ENCODE assay signal across 10 cellular contexts in the genomic region with DNA sequence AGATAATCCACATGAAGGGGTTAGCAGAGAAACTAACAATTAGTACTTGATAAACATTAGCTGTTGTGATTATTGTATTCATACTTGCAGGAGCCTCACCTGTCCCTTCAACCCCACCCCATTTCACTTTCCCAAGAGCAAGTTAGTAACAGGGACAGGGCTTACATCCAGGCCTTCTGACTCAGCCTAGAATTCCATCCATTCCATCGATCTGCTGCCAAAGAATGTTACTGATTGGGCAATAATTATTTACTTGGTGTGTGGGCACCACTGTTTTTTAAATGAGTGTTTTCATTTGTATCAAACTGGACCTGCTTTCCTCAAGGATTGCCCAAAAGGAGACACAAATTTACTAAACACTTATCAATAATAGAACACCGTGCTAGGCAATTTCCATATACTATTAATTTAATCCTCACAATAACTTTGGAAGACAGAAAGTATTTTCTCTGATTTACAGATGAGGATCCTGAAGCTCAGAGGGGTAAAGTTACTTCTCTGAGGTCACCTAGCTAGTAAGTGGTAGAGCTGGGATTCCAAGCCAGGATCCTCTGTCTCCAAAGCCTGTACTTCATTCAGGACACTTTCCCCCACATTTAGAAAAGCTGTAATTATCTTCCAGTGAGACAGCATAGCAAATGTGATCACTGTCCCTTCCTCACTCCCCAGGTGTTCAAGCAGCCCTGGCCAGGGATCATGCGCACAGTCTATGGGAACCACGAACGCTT. TPM values are rescaled to one million over a fixed set of nuclear protein-coding genes. Genes with fewer than 3 reads are reported as not detected.
DNase-seq lines count a peak whose midpoint lies in the region; ATAC-seq, FAIRE-seq and TF ChIP-seq lines count a peak whose summit lies in the region.
"Had no signal": no experiment of that assay in that cellular context is flagged by ENCODE, and none has a peak within 500 bp of the region (broad histone marks: within the 10 kb centered on the region; RNA-seq: fewer than 3 reads in every experiment).

No MANE protein-coding gene starts in this region.

- H3K4me3 ChIP-seq in choroid plexus epithelial cell (ENCODE audit: low read depth, low read length) (no peak overlapping the region), HepG2 (replicated peaks in 1 of 3; ENCODE audit: insufficient read depth in 1 of 3, low read depth in 2 of 3, low read length in 3 of 3) (no peak overlapping the region), uterus (no peak overlapping the region), OCI-LY7 (ENCODE audit: low read depth, low read length, poor library complexity, severe bottlenecking) (no peak overlapping the region)

- whole genome bisulfite sequencing in HepG2 (ENCODE audit: low lambda C conversion rate): 83% methylated on average over 5 of the region's 5 CpGs

- H4K20me1 ChIP-seq in HepG2 (ENCODE audit: insufficient read depth, low read length): no peaks in the 10 kb centered on the region
- H4K20me1 ChIP-seq in OCI-LY7 (ENCODE audit: insufficient read depth, low read length): no peaks in the 10 kb centered on the region

- CTCF ChIA-PET in HepG2 (lab: Yijun Ruan, JAX; ENCODE audit: low intra/inter-chr PET ratio, low total read pairs) (no interaction called here), OCI-LY7 (lab: Charles Lee; ENCODE audit: unreplicated experiment) (no interaction called here)

- in situ Hi-C loops in HepG2 (cut with HindIII; ENCODE audit: extremely low pct_ligation_motif_present, low pct_unique_long_range_greater_than_20kb): no loop called here

- TF ChIP-seq POLR2A in HepG2 (IDR thresholded peaks at IDR 0.05; ENCODE audit: insufficient read depth in 1 of 2, low read depth in 2 of 2, low read length in 2 of 2): no peak
- TF ChIP-seq POLR2A in uterus (IDR thresholded peaks at IDR 0.05): no peak

- BruUV-seq in HepG2 (replicated peaks; lab: Mats Ljungman, UMichigan): no TSS peak
- BruUV-seq in OCI-LY7 (replicated peaks; lab: Mats Ljungman, UMichigan): no TSS peak

- H3K27me3 ChIP-seq in HepG2 (ENCODE audit: control insufficient read depth in 1 of 2, insufficient read depth in 2 of 2, low read length in 2 of 2): no peaks in the 10 kb centered on the region
- no peaks in the 10 kb centered on the region for H3K27me3 ChIP-seq in uterus

- FAIRE-seq in HepG2 (lab: Jason Lieb, UNC): no peak

- H3K4me2 ChIP-seq in HepG2 (ENCODE audit: low read depth, low read length): no peak overlapping the region
- H3K4me2 ChIP-seq in OCI-LY7 (ENCODE audit: low read length): no peak overlapping the region

- no peak overlapping the region for H3K9ac ChIP-seq in HepG2 (ENCODE audit: insufficient read depth, low read depth, low read length)

- POLR2A ChIA-PET in HepG2 (lab: Yijun Ruan, JAX): interaction anchor here (1.3 kb wide), 1 partner anchor 33 kb away, joined by 6 read pairs; a partner anchor contains a TSS
- POLR2A ChIA-PET in OCI-LY7 (lab: Charles Lee): no interaction called here

- peaks cover 6% of the 10 kb centered on the region; the same call in 1 of the 2 replicates for H3K4me1 ChIP-seq in HepG2 (ENCODE audit: insufficient read depth, low read length)
- no peaks in the 10 kb centered on the region for H3K4me1 ChIP-seq in uterus
- H3K4me1 ChIP-seq in OCI-LY7 (ENCODE audit: insufficient read depth, low read length, poor library complexity, severe bottlenecking): peaks cover 15% of the 10 kb centered on the region

- H3K36me3 ChIP-seq in HepG2 (replicated peaks in 1 of 2; ENCODE audit: control insufficient read depth in 1 of 2, insufficient read depth in 2 of 2, low read length in 2 of 2) (peaks cover 16 to 75% of the 10 kb centered on the region in 2 experiments), uterus (no peaks in the 10 kb centered on the region), OCI-LY7 (ENCODE audit: insufficient read depth, low read length) (peaks cover 17% of the 10 kb centered on the region; the same call in 1 of the 2 replicates)

- no peak overlapping the region for H2AFZ ChIP-seq in HepG2 (ENCODE audit: low read length)
- H2AFZ ChIP-seq in OCI-LY7 (ENCODE audit: low read length): no peak overlapping the region

- H3K9me3 ChIP-seq in HepG2 (ENCODE audit: low read length): no peaks in the 10 kb centered on the region; the same call in 1 of the 2 replicates
- no peaks in the 10 kb centered on the region for H3K9me3 ChIP-seq in uterus
- no peaks in the 10 kb centered on the region for H3K9me3 ChIP-seq in OCI-LY7 (ENCODE audit: low read length)

- ATAC-seq in HepG2 (peak; percentile 43; the same call in 2 of the 3 replicates), GM21529 (IDR thresholded peaks at IDR 0.05; ENCODE audit: unreplicated experiment) (no peak), HG02970 (IDR thresholded peaks at IDR 0.05; ENCODE audit: low FRiP score, unreplicated experiment) (no peak)
- ATAC-seq: stimulated activated memory B cell treated with anti-CD40 and anti-IgM and Interleukin-4, amounts not matched to agents 10 μg/mL and 1 μg/mL and 100 μg/mL, for 72 hours had no signal

- no peak for TF ChIP-seq EP300 in Ishikawa (IDR thresholded peaks at IDR 0.05; ENCODE audit: borderline replicate concordance)
- no peak for TF ChIP-seq EP300 in HepG2 (IDR thresholded peaks at IDR 0.05; ENCODE audit: low read depth in 2 of 2, low read length in 2 of 2)
- TF ChIP-seq EP300 in HepG2 (CRISPR knock-in tag; IDR thresholded peaks at IDR 0.05; ENCODE audit: borderline replicate concordance): no peak

- no peak overlapping the region for H3K27ac ChIP-seq in HepG2 (ENCODE audit: extremely low read length, insufficient read depth, low read length)
- peak overlapping the region; percentile 20 to 54 for H3K27ac ChIP-seq in uterus
- no peak overlapping the region for H3K27ac ChIP-seq in OCI-LY7 (ENCODE audit: low read depth, low read length, poor library complexity, severe bottlenecking)

- H3K9me2 ChIP-seq in OCI-LY7 (ENCODE audit: insufficient read depth, low read length): no peaks in the 10 kb centered on the region

- H3K79me2 ChIP-seq in HepG2 (ENCODE audit: insufficient read depth, low read length): no peaks in the 10 kb centered on the region
- H3K79me2 ChIP-seq in OCI-LY7 (ENCODE audit: insufficient read depth, low read depth, low read length): no peaks in the 10 kb centered on the region

- TF ChIP-seq RAD21 in Ishikawa (IDR thresholded peaks at IDR 0.05; ENCODE audit: low read depth) (no peak), HepG2 (CRISPR knock-in tag; IDR thresholded peaks at IDR 0.05) (no peak)

- intact Hi-C loops in HepG2 (cut with micrococcal nuclease; ENCODE audit: unreplicated experiment): no loop called here
- intact Hi-C loops in uterus (cut with DNase I; ENCODE audit: low total_unique reads): no loop called here
- intact Hi-C loops in OCI-LY7 (cut with micrococcal nuclease; ENCODE audit: unreplicated experiment): no loop called here

- DNase-seq in choroid plexus epithelial cell (ENCODE audit: low read depth) (peak; percentile 86), HepG2 (ENCODE audit: low spot score) (peak; percentile 73), uterus (peak in 1 of 2 donors; percentile 31), OCI-LY7 (ENCODE audit: low spot score) (no peak), midbrain (lab: John Stamatoyannopoulos, UW) (no peak)
- DNase-seq: NCI-H69 had no signal

- no peak for TF ChIP-seq CTCF in choroid plexus epithelial cell (conservative IDR thresholded peaks at IDR 0.05; ENCODE audit: low read depth, low read length)
- TF ChIP-seq CTCF in HepG2 (CRISPR knock-in tag; IDR thresholded peaks at IDR 0.05): no peak
- no peak for TF ChIP-seq CTCF in uterus (IDR thresholded peaks at IDR 0.05)
- no peak for TF ChIP-seq CTCF in OCI-LY7 (conservative IDR thresholded peaks at IDR 0.05; ENCODE audit: low read length)

RNA-seq across cellular contexts. Expression of a gene that starts 32.8 kb away (rescaled TPM):
- 102 and 107 TPM in 2 replicates for total RNA-seq in HepG2 (2016; rRNA removed; fragmentation: Illumina TruSeq; extraction: Trizol)
- 24.0 and 24.9 TPM in 2 replicates for total RNA-seq in HepG2 (2016; cell fraction: cytosol; rRNA removed; fragmentation: Illumina TruSeq; extraction: Trizol; ENCODE audit: low read depth)
- 101 and 108 TPM in 2 replicates for total RNA-seq in HepG2 (2016; cell fraction: insoluble cytoplasmic fraction; rRNA removed; fragmentation: Illumina TruSeq; extraction: Trizol)
- total RNA-seq in HepG2 (2016; cell fraction: membrane; rRNA removed; fragmentation: Illumina TruSeq; extraction: Trizol): 34.7 and 36.9 TPM in 2 replicates
- total RNA-seq in HepG2 (2016; cell fraction: nucleus; rRNA removed; fragmentation: Illumina TruSeq; extraction: Trizol): 65.3 and 66.8 TPM in 2 replicates
- 74.1 and 80.1 TPM in 2 replicates for polyA plus RNA-seq in HepG2 (2011; rRNA removed)
- 61.4 and 72.0 TPM in 2 replicates for polyA plus RNA-seq in HepG2 (2011; cell fraction: cytosol; rRNA removed)
- polyA plus RNA-seq in HepG2 (2011; cell fraction: nucleus; rRNA removed): 134 and 148 TPM in 2 replicates
- polyA plus RNA-seq in HepG2 (2012): 34.1 and 41.6 TPM in 2 replicates
- polyA plus RNA-seq in HepG2 (2016; cell fraction: cytosol; fragmentation: Illumina TruSeq; extraction: Trizol; ENCODE audit: low read depth): 19.2 and 19.4 TPM in 2 replicates
- 102 and 104 TPM in 2 replicates for polyA plus RNA-seq in HepG2 (2016; cell fraction: insoluble cytoplasmic fraction; fragmentation: Illumina TruSeq; extraction: Trizol; ENCODE audit: low read depth)
- 24.4 and 27.0 TPM in 2 replicates for polyA plus RNA-seq in HepG2 (2016; cell fraction: membrane; fragmentation: Illumina TruSeq; extraction: Trizol; ENCODE audit: low read depth)
- 106 and 116 TPM in 2 replicates for polyA plus RNA-seq in HepG2 (2016; cell fraction: nucleus; fragmentation: Illumina TruSeq; extraction: Trizol; ENCODE audit: insufficient read depth, low read depth)
- 86.0 and 125 TPM in 2 replicates for polyA minus RNA-seq in HepG2 (2011; rRNA and poly(A)+ RNA removed; ENCODE audit: low replicate concordance)
- 23.0 and 28.1 TPM in 2 replicates for polyA minus RNA-seq in HepG2 (2011; cell fraction: cytosol; rRNA and poly(A)+ RNA removed)
- polyA minus RNA-seq in HepG2 (2011; cell fraction: nucleus; rRNA and poly(A)+ RNA removed): 65.4 and 67.3 TPM in 2 replicates
- total RNA-seq in uterus: 10 to 100 TPM in 3 of 4 donors, 1 to 10 TPM in 1; 3.8 to 47.2 (median 16.5) TPM
- 91.4 and 105 TPM in 2 replicates for total RNA-seq in OCI-LY7 (2014; rRNA removed; shearing (Covaris generic))
- total RNA-seq in OCI-LY7 (2022): 78.7 and 103 TPM in 2 replicates

RNA-seq across cellular contexts. Expression of a gene that starts 32.9 kb away (rescaled TPM):
- 0.18 and 0.20 TPM in 2 replicates for total RNA-seq in HepG2 (2016; rRNA removed; fragmentation: Illumina TruSeq; extraction: Trizol)
- 0.20 TPM in 1 of 2 replicates, not detected in the other for total RNA-seq in HepG2 (2016; cell fraction: cytosol; rRNA removed; fragmentation: Illumina TruSeq; extraction: Trizol; ENCODE audit: low read depth)
- total RNA-seq in HepG2 (2016; cell fraction: insoluble cytoplasmic fraction; rRNA removed; fragmentation: Illumina TruSeq; extraction: Trizol): 0.19 TPM in 1 of 2 replicates, not detected in the other
- 0.14 and 0.25 TPM in 2 replicates for total RNA-seq in HepG2 (2016; cell fraction: membrane; rRNA removed; fragmentation: Illumina TruSeq; extraction: Trizol)
- 0.50 and 0.93 TPM in 2 replicates for total RNA-seq in HepG2 (2016; cell fraction: nucleus; rRNA removed; fragmentation: Illumina TruSeq; extraction: Trizol)
- 0.05 and 0.17 TPM in 2 replicates for polyA plus RNA-seq in HepG2 (2011; rRNA removed)
- 0.03 and 0.04 TPM in 2 replicates for polyA plus RNA-seq in HepG2 (2011; cell fraction: cytosol; rRNA removed)
- polyA plus RNA-seq in HepG2 (2011; cell fraction: nucleus; rRNA removed): 0.80 and 0.90 TPM in 2 replicates
- 0.51 and 0.55 TPM in 2 replicates for polyA plus RNA-seq in HepG2 (2012)
- 0.02 and 0.24 TPM in 2 replicates for polyA plus RNA-seq in HepG2 (2016; cell fraction: cytosol; fragmentation: Illumina TruSeq; extraction: Trizol; ENCODE audit: low read depth)
- polyA plus RNA-seq in HepG2 (2016; cell fraction: insoluble cytoplasmic fraction; fragmentation: Illumina TruSeq; extraction: Trizol; ENCODE audit: low read depth): 0.23 and 0.37 TPM in 2 replicates
- 0.21 and 0.32 TPM in 2 replicates for polyA plus RNA-seq in HepG2 (2016; cell fraction: membrane; fragmentation: Illumina TruSeq; extraction: Trizol; ENCODE audit: low read depth)
- polyA plus RNA-seq in HepG2 (2016; cell fraction: nucleus; fragmentation: Illumina TruSeq; extraction: Trizol; ENCODE audit: insufficient read depth, low read depth): 0.96 and 2.1 TPM in 2 replicates
- 0.09 TPM in 1 of 2 replicates, not detected in the other for polyA minus RNA-seq in HepG2 (2011; rRNA and poly(A)+ RNA removed; ENCODE audit: low replicate concordance)
- not detected in 2 replicates for polyA minus RNA-seq in HepG2 (2011; cell fraction: cytosol; rRNA and poly(A)+ RNA removed)
- 0.13 and 0.50 TPM in 2 replicates for polyA minus RNA-seq in HepG2 (2011; cell fraction: nucleus; rRNA and poly(A)+ RNA removed)
- total RNA-seq in uterus: 1 to 10 TPM in 1 of 4 donors, under 1 TPM in 2, not detected in 1; 0.41 to 3.0 (median 0.51) TPM
- total RNA-seq in OCI-LY7 (2014; rRNA removed; shearing (Covaris generic)): 0.08 and 0.79 TPM in 2 replicates
- 0.63 and 0.70 TPM in 2 replicates for total RNA-seq in OCI-LY7 (2022)

RNA-seq across cellular contexts. Expression of a gene that starts 46.4 kb away (rescaled TPM):
- total RNA-seq in HepG2 (2016; rRNA removed; fragmentation: Illumina TruSeq; extraction: Trizol) (89.7 and 91.7 TPM in 2 replicates), uterus (100 to 1,000 TPM in 1 of 4 donors, 10 to 100 TPM in 3; 18.8 to 138 (median 48.7) TPM), OCI-LY7 (2022) (18.2 and 19.9 TPM in 2 replicates)
- total RNA-seq in HepG2 (2016; cell fraction: cytosol; rRNA removed; fragmentation: Illumina TruSeq; extraction: Trizol; ENCODE audit: low read depth): 21.5 and 23.1 TPM in 2 replicates
- total RNA-seq in HepG2 (2016; cell fraction: insoluble cytoplasmic fraction; rRNA removed; fragmentation: Illumina TruSeq; extraction: Trizol): 83.3 and 83.7 TPM in 2 replicates
- 39.3 and 39.5 TPM in 2 replicates for total RNA-seq in HepG2 (2016; cell fraction: membrane; rRNA removed; fragmentation: Illumina TruSeq; extraction: Trizol)
- 83.7 and 88.6 TPM in 2 replicates for total RNA-seq in HepG2 (2016; cell fraction: nucleus; rRNA removed; fragmentation: Illumina TruSeq; extraction: Trizol)
- polyA plus RNA-seq in HepG2 (2011; rRNA removed): 72.8 and 120 TPM in 2 replicates
- polyA plus RNA-seq in HepG2 (2011; cell fraction: cytosol; rRNA removed): 48.2 and 82.4 TPM in 2 replicates
- polyA plus RNA-seq in HepG2 (2011; cell fraction: nucleus; rRNA removed): 193 and 292 TPM in 2 replicates
- 108 and 131 TPM in 2 replicates for polyA plus RNA-seq in HepG2 (2012)
- 17.6 and 18.7 TPM in 2 replicates for polyA plus RNA-seq in HepG2 (2016; cell fraction: cytosol; fragmentation: Illumina TruSeq; extraction: Trizol; ENCODE audit: low read depth)
- polyA plus RNA-seq in HepG2 (2016; cell fraction: insoluble cytoplasmic fraction; fragmentation: Illumina TruSeq; extraction: Trizol; ENCODE audit: low read depth): 87.7 and 90.8 TPM in 2 replicates
- 29.1 and 35.3 TPM in 2 replicates for polyA plus RNA-seq in HepG2 (2016; cell fraction: membrane; fragmentation: Illumina TruSeq; extraction: Trizol; ENCODE audit: low read depth)
- polyA plus RNA-seq in HepG2 (2016; cell fraction: nucleus; fragmentation: Illumina TruSeq; extraction: Trizol; ENCODE audit: insufficient read depth, low read depth): 176 and 178 TPM in 2 replicates
- 155 and 246 TPM in 2 replicates for polyA minus RNA-seq in HepG2 (2011; rRNA and poly(A)+ RNA removed; ENCODE audit: low replicate concordance)
- 49.2 and 69.9 TPM in 2 replicates for polyA minus RNA-seq in HepG2 (2011; cell fraction: cytosol; rRNA and poly(A)+ RNA removed)
- 157 and 295 TPM in 2 replicates for polyA minus RNA-seq in HepG2 (2011; cell fraction: nucleus; rRNA and poly(A)+ RNA removed)
- 21.0 and 21.4 TPM in 2 replicates for total RNA-seq in OCI-LY7 (2014; rRNA removed; shearing (Covaris generic))

RNA-seq across cellular contexts. Expression of a gene that starts 50.2 kb away (rescaled TPM):
- total RNA-seq in HepG2 (2016; rRNA removed; fragmentation: Illumina TruSeq; extraction: Trizol) (1.9 and 6.6 TPM in 2 replicates), uterus (10 to 100 TPM in 3 of 4 donors, 1 to 10 TPM in 1; 7.4 to 38.4 (median 16.5) TPM), OCI-LY7 (2022) (0.98 and 1.8 TPM in 2 replicates)
- total RNA-seq in HepG2 (2016; cell fraction: cytosol; rRNA removed; fragmentation: Illumina TruSeq; extraction: Trizol; ENCODE audit: low read depth): 0.97 and 1.8 TPM in 2 replicates
- total RNA-seq in HepG2 (2016; cell fraction: insoluble cytoplasmic fraction; rRNA removed; fragmentation: Illumina TruSeq; extraction: Trizol): 2.1 and 7.0 TPM in 2 replicates
- total RNA-seq in HepG2 (2016; cell fraction: membrane; rRNA removed; fragmentation: Illumina TruSeq; extraction: Trizol): 1.3 and 1.9 TPM in 2 replicates
- 13.6 and 13.8 TPM in 2 replicates for total RNA-seq in HepG2 (2016; cell fraction: nucleus; rRNA removed; fragmentation: Illumina TruSeq; extraction: Trizol)
- polyA plus RNA-seq in HepG2 (2011; rRNA removed): 23.0 and 35.3 TPM in 2 replicates
- polyA plus RNA-seq in HepG2 (2011; cell fraction: cytosol; rRNA removed): 8.5 and 11.9 TPM in 2 replicates
- 155 and 166 TPM in 2 replicates for polyA plus RNA-seq in HepG2 (2011; cell fraction: nucleus; rRNA removed)
- 16.1 and 18.7 TPM in 2 replicates for polyA plus RNA-seq in HepG2 (2012)
- 2.2 and 2.3 TPM in 2 replicates for polyA plus RNA-seq in HepG2 (2016; cell fraction: cytosol; fragmentation: Illumina TruSeq; extraction: Trizol; ENCODE audit: low read depth)
- 3.9 and 4.4 TPM in 2 replicates for polyA plus RNA-seq in HepG2 (2016; cell fraction: insoluble cytoplasmic fraction; fragmentation: Illumina TruSeq; extraction: Trizol; ENCODE audit: low read depth)
- polyA plus RNA-seq in HepG2 (2016; cell fraction: membrane; fragmentation: Illumina TruSeq; extraction: Trizol; ENCODE audit: low read depth): 2.5 and 2.7 TPM in 2 replicates
- polyA plus RNA-seq in HepG2 (2016; cell fraction: nucleus; fragmentation: Illumina TruSeq; extraction: Trizol; ENCODE audit: insufficient read depth, low read depth): 54.9 and 57.9 TPM in 2 replicates
- polyA minus RNA-seq in HepG2 (2011; rRNA and poly(A)+ RNA removed; ENCODE audit: low replicate concordance): 0.12 and 38.2 TPM in 2 replicates
- 6.3 and 6.5 TPM in 2 replicates for polyA minus RNA-seq in HepG2 (2011; cell fraction: cytosol; rRNA and poly(A)+ RNA removed)
- 31.0 and 37.2 TPM in 2 replicates for polyA minus RNA-seq in HepG2 (2011; cell fraction: nucleus; rRNA and poly(A)+ RNA removed)
- total RNA-seq in OCI-LY7 (2014; rRNA removed; shearing (Covaris generic)): 1.5 and 2.7 TPM in 2 replicates

Comparison
In these comparisons a context has a peak if more than half of its experiments do, and no peak if none do; other contexts are left out.
1. DNase-seq: peak in choroid plexus epithelial cell (single experiment) and HepG2 (single experiment); none in OCI-LY7 (single experiment) and midbrain (single experiment).
2. H3K27ac ChIP-seq: peak in uterus (2 of 2); none in HepG2 (single experiment) and OCI-LY7 (single experiment).